ENCODE assay signal across 8 cellular contexts in the genomic region with DNA sequence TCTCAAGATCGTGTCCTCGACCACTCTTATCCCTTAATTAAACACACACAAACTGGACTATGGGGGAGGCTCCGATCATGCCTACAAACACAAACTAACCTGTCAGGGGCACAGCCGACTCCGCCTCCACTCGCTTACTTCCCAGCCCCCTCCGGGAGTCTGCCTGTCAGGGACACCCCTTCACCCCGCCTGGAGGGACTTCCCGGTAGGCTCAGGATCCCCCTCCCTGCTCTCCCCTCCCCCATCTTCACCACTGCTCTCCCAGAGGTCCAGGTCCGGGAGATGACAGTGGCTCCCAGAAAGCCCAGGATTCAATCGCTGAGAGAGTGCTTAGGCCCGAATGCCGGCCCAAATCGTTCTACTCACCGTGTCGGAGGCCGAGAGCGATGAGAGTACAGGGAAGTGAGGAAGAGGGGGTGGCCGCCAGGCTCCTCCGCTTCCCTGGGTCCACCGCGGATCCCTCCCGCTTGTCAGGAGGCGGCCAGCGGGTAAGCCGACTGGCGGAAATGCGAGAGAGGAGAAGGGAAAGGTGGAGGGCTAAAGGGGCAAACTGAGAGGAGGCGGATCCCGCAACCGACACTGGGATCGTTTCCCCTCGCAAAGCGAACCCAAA. TPM values are rescaled to one million over a fixed set of nuclear protein-coding genes. Genes with fewer than 3 reads are reported as not detected.
DNase-seq lines count a peak whose midpoint lies in the region; ATAC-seq and TF ChIP-seq lines count a peak whose summit lies in the region.
"Not testable (repeated sequence)": the region's sequence is repeated elsewhere in the genome, so short reads cannot be mapped to it uniquely, and the experiment has no call there.

No MANE protein-coding gene starts in this region.

- not testable (repeated sequence) for H3K27me3 ChIP-seq in CD8-positive, alpha-beta T cell (ENCODE audit: insufficient read depth, low read length); mononuclear cell (ENCODE audit: insufficient read depth, low read length)

- POLR2A ChIA-PET in CD8-positive, alpha-beta T cell (lab: Charles Lee); RWPE1 (lab: Yijun Ruan, JAX; ENCODE audit: low non-redundant PET): not testable (repeated sequence)

- peak overlapping the region; percentile 97 for H3K27ac Mint-ChIP-seq in CD8-positive, alpha-beta T cell
- peak overlapping the region; percentile 97 for H3K27ac Mint-ChIP-seq in stimulated activated memory B cell treated with anti-CD40 and anti-IgM and Interleukin-4, amounts not matched to agents 10 μg/mL and 1 μg/mL and 100 μg/mL, for 72 hours

- intact Hi-C loops in CD8-positive, alpha-beta T cell (cut with DNase I, micrococcal nuclease) = loop anchor here (1.0 to 2.0 kb wide), 6 partner anchors 57 to 505 kb away; a partner anchor contains a TSS

- H3K4me3 Mint-ChIP-seq in CD8-positive, alpha-beta T cell = peak overlapping the region; percentile 96
- peak overlapping the region; percentile 96 for H3K4me3 Mint-ChIP-seq in stimulated activated memory B cell treated with anti-CD40 and anti-IgM and Interleukin-4, amounts not matched to agents 10 μg/mL and 1 μg/mL and 100 μg/mL, for 72 hours

- peaks cover 67% of the 10 kb centered on the region for H3K4me1 Mint-ChIP-seq in CD8-positive, alpha-beta T cell (ENCODE audit: low read depth)
- peaks cover 72% of the 10 kb centered on the region for H3K4me1 Mint-ChIP-seq in stimulated activated memory B cell treated with anti-CD40 and anti-IgM and Interleukin-4, amounts not matched to agents 10 μg/mL and 1 μg/mL and 100 μg/mL, for 72 hours

- peak; percentile 11 for ATAC-seq in CD8-positive, alpha-beta T cell
- ATAC-seq in GM21447 (IDR thresholded peaks at IDR 0.05; ENCODE audit: unreplicated experiment) (peak; percentile 36), HG03342 (IDR thresholded peaks at IDR 0.05; ENCODE audit: unreplicated experiment) (peak; percentile 25)
- ATAC-seq in stimulated activated memory B cell treated with anti-CD40 and anti-IgM and Interleukin-4, amounts not matched to agents 10 μg/mL and 1 μg/mL and 100 μg/mL, for 72 hours = peak; percentile 32

- peaks cover 49% of the 10 kb centered on the region for H3K36me3 Mint-ChIP-seq in CD8-positive, alpha-beta T cell
- peaks cover 27% of the 10 kb centered on the region for H3K36me3 Mint-ChIP-seq in stimulated activated memory B cell treated with anti-CD40 and anti-IgM and Interleukin-4, amounts not matched to agents 10 μg/mL and 1 μg/mL and 100 μg/mL, for 72 hours

- H3K9me3 ChIP-seq in CD8-positive, alpha-beta T cell (ENCODE audit: low read length); mononuclear cell (ENCODE audit: low read depth, low read length): not testable (repeated sequence)

- not testable (repeated sequence) for TF ChIP-seq CTCF in CD8-positive, alpha-beta T cell (IDR thresholded peaks at IDR 0.05); RWPE1 (conservative IDR thresholded peaks at IDR 0.05; ENCODE audit: low read depth); fibroblast of the aortic adventitia (IDR thresholded peaks at IDR 0.05; ENCODE audit: insufficient read depth, low read length)

- H3K4me3 ChIP-seq in CD8-positive, alpha-beta T cell (ENCODE audit: low read depth, low read length) = peak overlapping the region; percentile 97
- H3K4me3 ChIP-seq in fibroblast of the aortic adventitia (ENCODE audit: low read depth, low read length) (peak overlapping the region; percentile 87), mononuclear cell (ENCODE audit: low read length) (peak overlapping the region; percentile 96)

- H3K27me3 Mint-ChIP-seq in CD8-positive, alpha-beta T cell (ENCODE audit: low read depth); stimulated activated memory B cell treated with anti-CD40 and anti-IgM and Interleukin-4, amounts not matched to agents 10 μg/mL and 1 μg/mL and 100 μg/mL, for 72 hours: not testable (repeated sequence)

- CTCF ChIA-PET in CD8-positive, alpha-beta T cell (lab: Charles Lee); RWPE1 (lab: Yijun Ruan, JAX): not testable (repeated sequence)

- peak overlapping the region; percentile 96 for H3K27ac ChIP-seq in CD8-positive, alpha-beta T cell (ENCODE audit: low read depth, low read length)
- H3K27ac ChIP-seq in RWPE1 = peak overlapping the region; percentile 92
- peak overlapping the region; percentile 100 for H3K27ac ChIP-seq in angular gyrus (ENCODE audit: low read depth, low read length)

- H3K4me1 ChIP-seq in CD8-positive, alpha-beta T cell (ENCODE audit: insufficient read depth, low read length) = peaks cover 46% of the 10 kb centered on the region
- peaks cover 28% of the 10 kb centered on the region for H3K4me1 ChIP-seq in mononuclear cell (ENCODE audit: insufficient read depth, low read length)

- not testable (repeated sequence) for H3K9me3 Mint-ChIP-seq in CD8-positive, alpha-beta T cell; stimulated activated memory B cell treated with anti-CD40 and anti-IgM and Interleukin-4, amounts not matched to agents 10 μg/mL and 1 μg/mL and 100 μg/mL, for 72 hours

- not testable (repeated sequence) for H3K36me3 ChIP-seq in CD8-positive, alpha-beta T cell (ENCODE audit: insufficient read depth, low read length)

- DNase-seq in CD8-positive, alpha-beta T cell; RWPE1 (ENCODE audit: low spot score); fibroblast of the aortic adventitia (ENCODE audit: low read depth): not testable (repeated sequence)

RNA-seq across cellular contexts. Expression of a gene that starts 0.8 kb away (rescaled TPM):
- 100 to 1,000 TPM; 122 to 138 TPM for total RNA-seq in CD8-positive, alpha-beta T cell
- total RNA-seq in fibroblast of the aortic adventitia (ENCODE audit: low replicate concordance) = 25.7 and 54.6 TPM in 2 replicates
- total RNA-seq in mononuclear cell = 226 TPM

RNA-seq across cellular contexts. Expression of a gene that starts 1.1 kb away (rescaled TPM):
- 10 to 100 TPM; 88.8 to 96.1 TPM for total RNA-seq in CD8-positive, alpha-beta T cell
- total RNA-seq in fibroblast of the aortic adventitia (ENCODE audit: low replicate concordance) (73.7 and 129 TPM in 2 replicates), mononuclear cell (111 TPM)
